ENCODE assay signal across 1 cellular context in the genomic region with DNA sequence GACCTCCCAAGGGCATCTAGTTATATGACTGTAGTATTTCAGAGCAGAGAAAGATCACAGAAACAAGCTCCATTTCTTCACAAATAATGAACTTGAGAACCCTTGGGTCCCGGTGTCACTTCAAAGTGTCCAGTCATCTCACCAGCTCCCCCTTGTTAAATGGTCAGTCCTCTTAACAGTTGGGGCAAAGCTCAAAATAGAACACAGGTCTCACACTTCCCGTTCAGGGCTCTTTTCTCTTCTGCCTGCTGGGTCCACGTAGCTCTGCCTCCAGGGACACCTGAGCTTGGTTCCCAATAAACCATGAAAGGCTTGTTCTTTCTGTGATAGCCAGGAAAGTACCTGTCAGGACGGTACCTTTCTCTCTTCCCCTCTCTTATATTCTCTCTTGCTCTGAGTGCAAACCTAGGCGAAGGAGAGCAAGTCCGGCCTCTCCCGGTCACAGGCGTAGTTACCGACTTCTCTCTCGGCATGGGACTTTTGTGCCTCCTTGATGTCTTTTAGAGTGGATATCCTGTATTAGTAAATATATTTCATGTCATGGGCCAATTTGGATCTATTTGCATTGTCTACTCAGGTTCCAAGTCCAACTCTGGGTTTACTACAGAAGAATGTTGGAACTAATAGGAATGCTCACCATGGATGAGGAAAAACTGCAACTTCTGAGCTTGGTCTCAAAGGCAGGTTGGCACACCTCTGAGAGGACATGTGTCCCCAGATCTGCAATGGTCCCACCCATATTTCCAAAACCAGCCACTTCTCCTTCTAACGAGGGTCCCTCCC.
TF ChIP-seq lines count a peak whose summit lies in the region.

No MANE protein-coding gene starts in this region.

TF ChIP-seq in HepG2, 621 proteins besides CTCF, POLR2A, EP300 and RAD21:
- TF ChIP-seq ZNF775 (CRISPR knock-in tag; IDR thresholded peaks at IDR 0.05; ENCODE audit: borderline replicate concordance) (0 out of 2 replicates have a peak, but pooled peaks have one; percentile 37), ASH2L (IDR thresholded peaks at IDR 0.05; ENCODE audit: insufficient read length, low read depth, low read length) (peak; percentile 37), LCORL (IDR thresholded peaks at IDR 0.05) (no peak), LCORL (CRISPR knock-in tag; IDR thresholded peaks at IDR 0.05) (0 out of 2 replicates have a peak, but pooled peaks have one; percentile 15), ZNF792 (CRISPR knock-in tag; IDR thresholded peaks at IDR 0.05) (no peak), SALL1 (CRISPR knock-in tag; IDR thresholded peaks at IDR 0.05) (0 out of 2 replicates have a peak, but pooled peaks have one; percentile 21), SOX6 (IDR thresholded peaks at IDR 0.05) (no peak), SOX6 (CRISPR knock-in tag; IDR thresholded peaks at IDR 0.05) (peak; percentile 26; the same call in 1 of the 2 replicates), REPIN1 (CRISPR knock-in tag; IDR thresholded peaks at IDR 0.05; ENCODE audit: borderline replicate concordance, low read depth) (0 out of 2 replicates have a peak, but pooled peaks have one; percentile 19), HNF4A (CRISPR knock-in tag; IDR thresholded peaks at IDR 0.05) (peak; percentile 43; the same call in 1 of the 2 replicates), ZNF605 (CRISPR knock-in tag; IDR thresholded peaks at IDR 0.05) (peak; percentile 53; the same call in 1 of the 2 replicates), PHF21A (CRISPR knock-in tag; IDR thresholded peaks at IDR 0.05) (0 out of 2 replicates have a peak, but pooled peaks have one; percentile 24), DMAP1 (CRISPR knock-in tag; IDR thresholded peaks at IDR 0.05) (peak; percentile 33; the same call in 1 of the 2 replicates), SRF (IDR thresholded peaks at IDR 0.05; ENCODE audit: low read depth, low read length) (no peak), HNF4G (IDR thresholded peaks at IDR 0.05; ENCODE audit: borderline replicate concordance, low read depth, low read length) (peak; percentile 25; the same call in 1 of the 2 replicates), HNF4G (CRISPR knock-in tag; IDR thresholded peaks at IDR 0.05; ENCODE audit: borderline replicate concordance, low read depth) (no peak)
- TF ChIP-seq, protein P1, sequence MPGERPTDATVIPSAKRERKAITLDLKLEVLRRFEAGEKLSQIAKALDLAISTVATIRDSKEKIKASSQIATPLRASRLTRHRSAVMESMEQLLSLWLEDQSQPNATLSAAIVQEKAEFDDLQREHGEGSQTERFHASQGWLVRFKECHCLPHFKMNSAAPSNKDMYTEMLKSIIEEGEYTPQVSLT (CRISPR knock-in tag; IDR thresholded peaks at IDR 0.05; ENCODE audit: borderline replicate concordance, low read depth) = no peak
- TF ChIP-seq, protein P2, sequence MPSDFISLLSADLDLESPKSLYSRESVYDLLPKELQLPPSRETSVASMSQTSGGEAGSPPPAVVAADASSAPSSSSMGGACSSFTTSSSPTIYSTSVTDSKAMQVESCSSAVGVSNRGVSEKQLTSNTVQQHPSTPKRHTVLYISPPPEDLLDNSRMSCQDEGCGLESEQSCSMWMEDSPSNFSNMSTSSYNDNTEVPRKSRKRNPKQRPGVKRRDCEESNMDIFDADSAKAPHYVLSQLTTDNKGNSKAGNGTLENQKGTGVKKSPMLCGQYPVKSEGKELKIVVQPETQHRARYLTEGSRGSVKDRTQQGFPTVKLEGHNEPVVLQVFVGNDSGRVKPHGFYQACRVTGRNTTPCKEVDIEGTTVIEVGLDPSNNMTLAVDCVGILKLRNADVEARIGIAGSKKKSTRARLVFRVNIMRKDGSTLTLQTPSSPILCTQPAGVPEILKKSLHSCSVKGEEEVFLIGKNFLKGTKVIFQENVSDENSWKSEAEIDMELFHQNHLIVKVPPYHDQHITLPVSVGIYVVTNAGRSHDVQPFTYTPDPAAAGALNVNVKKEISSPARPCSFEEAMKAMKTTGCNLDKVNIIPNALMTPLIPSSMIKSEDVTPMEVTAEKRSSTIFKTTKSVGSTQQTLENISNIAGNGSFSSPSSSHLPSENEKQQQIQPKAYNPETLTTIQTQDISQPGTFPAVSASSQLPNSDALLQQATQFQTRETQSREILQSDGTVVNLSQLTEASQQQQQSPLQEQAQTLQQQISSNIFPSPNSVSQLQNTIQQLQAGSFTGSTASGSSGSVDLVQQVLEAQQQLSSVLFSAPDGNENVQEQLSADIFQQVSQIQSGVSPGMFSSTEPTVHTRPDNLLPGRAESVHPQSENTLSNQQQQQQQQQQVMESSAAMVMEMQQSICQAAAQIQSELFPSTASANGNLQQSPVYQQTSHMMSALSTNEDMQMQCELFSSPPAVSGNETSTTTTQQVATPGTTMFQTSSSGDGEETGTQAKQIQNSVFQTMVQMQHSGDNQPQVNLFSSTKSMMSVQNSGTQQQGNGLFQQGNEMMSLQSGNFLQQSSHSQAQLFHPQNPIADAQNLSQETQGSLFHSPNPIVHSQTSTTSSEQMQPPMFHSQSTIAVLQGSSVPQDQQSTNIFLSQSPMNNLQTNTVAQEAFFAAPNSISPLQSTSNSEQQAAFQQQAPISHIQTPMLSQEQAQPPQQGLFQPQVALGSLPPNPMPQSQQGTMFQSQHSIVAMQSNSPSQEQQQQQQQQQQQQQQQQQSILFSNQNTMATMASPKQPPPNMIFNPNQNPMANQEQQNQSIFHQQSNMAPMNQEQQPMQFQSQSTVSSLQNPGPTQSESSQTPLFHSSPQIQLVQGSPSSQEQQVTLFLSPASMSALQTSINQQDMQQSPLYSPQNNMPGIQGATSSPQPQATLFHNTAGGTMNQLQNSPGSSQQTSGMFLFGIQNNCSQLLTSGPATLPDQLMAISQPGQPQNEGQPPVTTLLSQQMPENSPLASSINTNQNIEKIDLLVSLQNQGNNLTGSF (CRISPR knock-in tag; IDR thresholded peaks at IDR 0.05) = no peak
- TF ChIP-seq, protein P3, sequence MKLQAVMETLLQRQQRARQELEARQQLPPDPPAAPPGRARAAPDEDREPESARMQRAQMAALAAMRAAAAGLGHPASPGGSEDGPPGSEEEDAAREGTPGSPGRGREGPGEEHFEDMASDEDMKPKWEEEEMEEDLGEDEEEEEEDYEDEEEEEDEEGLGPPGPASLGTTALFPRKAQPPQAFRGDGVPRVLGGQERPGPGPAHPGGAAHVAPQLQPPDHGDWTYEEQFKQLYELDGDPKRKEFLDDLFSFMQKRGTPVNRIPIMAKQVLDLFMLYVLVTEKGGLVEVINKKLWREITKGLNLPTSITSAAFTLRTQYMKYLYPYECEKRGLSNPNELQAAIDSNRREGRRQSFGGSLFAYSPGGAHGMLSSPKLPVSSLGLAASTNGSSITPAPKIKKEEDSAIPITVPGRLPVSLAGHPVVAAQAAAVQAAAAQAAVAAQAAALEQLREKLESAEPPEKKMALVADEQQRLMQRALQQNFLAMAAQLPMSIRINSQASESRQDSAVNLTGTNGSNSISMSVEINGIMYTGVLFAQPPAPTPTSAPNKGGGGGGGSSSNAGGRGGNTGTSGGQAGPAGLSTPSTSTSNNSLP (IDR thresholded peaks at IDR 0.05; ENCODE audit: low read depth, low read length) = peak; percentile 53; the same call in 1 of the 2 replicates
- TF ChIP-seq, protein P4, sequence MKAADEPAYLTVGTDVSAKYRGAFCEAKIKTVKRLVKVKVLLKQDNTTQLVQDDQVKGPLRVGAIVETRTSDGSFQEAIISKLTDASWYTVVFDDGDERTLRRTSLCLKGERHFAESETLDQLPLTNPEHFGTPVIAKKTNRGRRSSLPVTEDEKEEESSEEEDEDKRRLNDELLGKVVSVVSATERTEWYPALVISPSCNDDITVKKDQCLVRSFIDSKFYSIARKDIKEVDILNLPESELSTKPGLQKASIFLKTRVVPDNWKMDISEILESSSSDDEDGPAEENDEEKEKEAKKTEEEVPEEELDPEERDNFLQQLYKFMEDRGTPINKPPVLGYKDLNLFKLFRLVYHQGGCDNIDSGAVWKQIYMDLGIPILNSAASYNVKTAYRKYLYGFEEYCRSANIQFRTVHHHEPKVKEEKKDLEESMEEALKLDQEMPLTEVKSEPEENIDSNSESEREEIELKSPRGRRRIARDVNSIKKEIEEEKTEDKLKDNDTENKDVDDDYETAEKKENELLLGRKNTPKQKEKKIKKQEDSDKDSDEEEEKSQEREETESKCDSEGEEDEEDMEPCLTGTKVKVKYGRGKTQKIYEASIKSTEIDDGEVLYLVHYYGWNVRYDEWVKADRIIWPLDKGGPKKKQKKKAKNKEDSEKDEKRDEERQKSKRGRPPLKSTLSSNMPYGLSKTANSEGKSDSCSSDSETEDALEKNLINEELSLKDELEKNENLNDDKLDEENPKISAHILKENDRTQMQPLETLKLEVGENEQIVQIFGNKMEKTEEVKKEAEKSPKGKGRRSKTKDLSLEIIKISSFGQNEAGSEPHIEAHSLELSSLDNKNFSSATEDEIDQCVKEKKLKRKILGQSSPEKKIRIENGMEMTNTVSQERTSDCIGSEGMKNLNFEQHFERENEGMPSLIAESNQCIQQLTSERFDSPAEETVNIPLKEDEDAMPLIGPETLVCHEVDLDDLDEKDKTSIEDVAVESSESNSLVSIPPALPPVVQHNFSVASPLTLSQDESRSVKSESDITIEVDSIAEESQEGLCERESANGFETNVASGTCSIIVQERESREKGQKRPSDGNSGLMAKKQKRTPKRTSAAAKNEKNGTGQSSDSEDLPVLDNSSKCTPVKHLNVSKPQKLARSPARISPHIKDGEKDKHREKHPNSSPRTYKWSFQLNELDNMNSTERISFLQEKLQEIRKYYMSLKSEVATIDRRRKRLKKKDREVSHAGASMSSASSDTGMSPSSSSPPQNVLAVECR (CRISPR knock-in tag; IDR thresholded peaks at IDR 0.05; ENCODE audit: borderline replicate concordance) = peak; percentile 19; the same call in 1 of the 2 replicates
- TF ChIP-seq, protein P5, sequence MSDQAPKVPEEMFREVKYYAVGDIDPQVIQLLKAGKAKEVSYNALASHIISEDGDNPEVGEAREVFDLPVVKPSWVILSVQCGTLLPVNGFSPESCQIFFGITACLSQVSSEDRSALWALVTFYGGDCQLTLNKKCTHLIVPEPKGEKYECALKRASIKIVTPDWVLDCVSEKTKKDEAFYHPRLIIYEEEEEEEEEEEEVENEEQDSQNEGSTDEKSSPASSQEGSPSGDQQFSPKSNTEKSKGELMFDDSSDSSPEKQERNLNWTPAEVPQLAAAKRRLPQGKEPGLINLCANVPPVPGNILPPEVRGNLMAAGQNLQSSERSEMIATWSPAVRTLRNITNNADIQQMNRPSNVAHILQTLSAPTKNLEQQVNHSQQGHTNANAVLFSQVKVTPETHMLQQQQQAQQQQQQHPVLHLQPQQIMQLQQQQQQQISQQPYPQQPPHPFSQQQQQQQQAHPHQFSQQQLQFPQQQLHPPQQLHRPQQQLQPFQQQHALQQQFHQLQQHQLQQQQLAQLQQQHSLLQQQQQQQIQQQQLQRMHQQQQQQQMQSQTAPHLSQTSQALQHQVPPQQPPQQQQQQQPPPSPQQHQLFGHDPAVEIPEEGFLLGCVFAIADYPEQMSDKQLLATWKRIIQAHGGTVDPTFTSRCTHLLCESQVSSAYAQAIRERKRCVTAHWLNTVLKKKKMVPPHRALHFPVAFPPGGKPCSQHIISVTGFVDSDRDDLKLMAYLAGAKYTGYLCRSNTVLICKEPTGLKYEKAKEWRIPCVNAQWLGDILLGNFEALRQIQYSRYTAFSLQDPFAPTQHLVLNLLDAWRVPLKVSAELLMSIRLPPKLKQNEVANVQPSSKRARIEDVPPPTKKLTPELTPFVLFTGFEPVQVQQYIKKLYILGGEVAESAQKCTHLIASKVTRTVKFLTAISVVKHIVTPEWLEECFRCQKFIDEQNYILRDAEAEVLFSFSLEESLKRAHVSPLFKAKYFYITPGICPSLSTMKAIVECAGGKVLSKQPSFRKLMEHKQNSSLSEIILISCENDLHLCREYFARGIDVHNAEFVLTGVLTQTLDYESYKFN (CRISPR knock-in tag; conservative IDR thresholded peaks at IDR 0.05) = 0 out of 2 replicates have a peak, but pooled peaks have one; percentile 20
